In genomic region chr1:186154651-186155050, GRCh38 we compare ENCODE assay signal across 27 cellular contexts.
A peak's percentile ranks its signal among the peaks of the same experiment; 100 is the strongest.
DNase-seq lines count a peak whose midpoint lies in the region; ATAC-seq, FAIRE-seq and TF ChIP-seq lines count a peak whose summit lies in the region.
"Had no signal": no experiment of that assay in that cellular context is flagged by ENCODE, and none has a peak within 500 bp of the region (broad histone marks: within the 10 kb centered on the region; RNA-seq: fewer than 3 reads in every experiment).

No MANE protein-coding gene starts in this region.

- no peak overlapping the region for H2AK5ac ChIP-seq in trophoblast cell (ENCODE audit: low read length)

- H3K27ac Mint-ChIP-seq in Calu3 (ENCODE audit: unreplicated experiment) = no peak overlapping the region
- H3K27ac Mint-ChIP-seq: CD4-positive, alpha-beta T cell; T-cell had no signal

- no peaks in the 10 kb centered on the region for H3K27me3 ChIP-seq in trophoblast cell (ENCODE audit: insufficient read depth, low read length)
- H3K27me3 ChIP-seq: BLaER1, Peyer's patch had no signal

- no peaks in the 10 kb centered on the region for H3K36me3 Mint-ChIP-seq in Calu3 (ENCODE audit: insufficient read depth, unreplicated experiment)
- H3K36me3 Mint-ChIP-seq: T-cell had no signal

- no peaks in the 10 kb centered on the region for H3K9me3 Mint-ChIP-seq in Calu3 (ENCODE audit: low read depth, unreplicated experiment)
- H3K9me3 Mint-ChIP-seq: CD4-positive, alpha-beta T cell; T-cell had no signal

- no peak overlapping the region for H3K18ac ChIP-seq in trophoblast cell (ENCODE audit: low read length)

- no peak overlapping the region for H3K14ac ChIP-seq in trophoblast cell (ENCODE audit: low read length)

- H2BK5ac ChIP-seq in trophoblast cell (ENCODE audit: low read depth, low read length, poor library complexity) = no peak overlapping the region

- H3K4me1 Mint-ChIP-seq in Calu3 (ENCODE audit: low read depth, unreplicated experiment) = peaks cover 12% of the 10 kb centered on the region
- H3K4me1 Mint-ChIP-seq: T-cell had no signal

- H3K79me1 ChIP-seq in trophoblast cell (ENCODE audit: low read length) = peaks cover 2% of the 10 kb centered on the region

- H3K4me1 ChIP-seq in trophoblast cell (ENCODE audit: control insufficient read depth in 1 of 2, insufficient read depth in 2 of 2, low read length in 2 of 2) = peaks cover 0 to 2% of the 10 kb centered on the region in 2 experiments
- H3K4me1 ChIP-seq: BLaER1, Peyer's patch had no signal

- no peaks in the 10 kb centered on the region for H3K36me3 ChIP-seq in trophoblast cell (ENCODE audit: control insufficient read depth in 1 of 2, insufficient read depth in 2 of 2, low read length in 2 of 2)
- H3K36me3 ChIP-seq: BLaER1, Peyer's patch had no signal

- H3K4me3 Mint-ChIP-seq in Calu3 (ENCODE audit: low read depth, unreplicated experiment) = no peak overlapping the region
- H3K4me3 Mint-ChIP-seq: CD4-positive, alpha-beta T cell; T-cell had no signal

- no CpG with 5 or more reads among the region's 1 CpG for WGBS in trophoblast cell (ENCODE audit: extremely low coverage, insufficient coverage, insufficient read length)

- no peak overlapping the region for H3K4ac ChIP-seq in trophoblast cell (ENCODE audit: low read depth, low read length)

- H3K9me3 ChIP-seq in trophoblast cell (ENCODE audit: insufficient read depth, low read depth, low read length) = no peaks in the 10 kb centered on the region
- H3K9me3 ChIP-seq: BLaER1, Peyer's patch had no signal

- H3K4me3 ChIP-seq in trophoblast cell (ENCODE audit: low read depth, low read length) = no peak overlapping the region
- H3K4me3 ChIP-seq: BLaER1, Peyer's patch had no signal

- no peak for TF ChIP-seq CTCF in D721Med (IDR thresholded peaks at IDR 0.05; ENCODE audit: insufficient read depth, missing control alignments)
- no peak for TF ChIP-seq CTCF in Calu3 (IDR thresholded peaks at IDR 0.05; ENCODE audit: unreplicated experiment)

- H4K12ac ChIP-seq in trophoblast cell (ENCODE audit: low read depth, low read length) = no peak overlapping the region

- peak overlapping the region; percentile 33 for H3K27ac ChIP-seq in trophoblast cell (ENCODE audit: low read depth, low read length)
- H3K27ac ChIP-seq: BLaER1, Peyer's patch had no signal

- CTCF ChIA-PET in Calu3 (lab: Charles Lee) = interaction anchor here (1.7 kb wide), 1 partner anchor 11 kb away, joined by 4 read pairs; no protein-coding TSS in a partner anchor

- H3K23ac ChIP-seq in trophoblast cell (ENCODE audit: low read length) = no peak overlapping the region

- H4K8ac ChIP-seq in trophoblast cell (ENCODE audit: low read depth, low read length) = no peak overlapping the region

- H3K27me3 Mint-ChIP-seq in Calu3 (ENCODE audit: unreplicated experiment) = no peaks in the 10 kb centered on the region

- DNase-seq in D721Med (ENCODE audit: insufficient read length, low spot score) = no peak
- DNase-seq in RPMI7951 (ENCODE audit: low read depth) = peak; percentile 1
- DNase-seq in trophoblast cell = peak; percentile 4 to 78
- no peak for DNase-seq in LoVo (ENCODE audit: low spot score)
- no peak for DNase-seq in activated CD4-positive, CD25-positive, alpha-beta regulatory T cell treated with anti-CD3 and anti-CD28 coated beads, Interleukin-2, amount 50 U/mL, for 72 hours
- DNase-seq in Calu3 = no peak
- DNase-seq: CD4-positive, alpha-beta T cell; COR-L47; DND-41; MM.1S; NCI-H1048; NCI-H1417 treated with DMSO at 0.1 percent for 48 hours; NCI-H187 treated with DMSO at 0.1 percent for 48 hours; NCI-H2107; NCI-H2227 treated with DMSO at 0.1 percent for 48 hours; NCI-H510A treated with DMSO at 0.1 percent for 48 hours; NCI-H774; Peyer's patch; T-cell had no signal

- FAIRE-seq in D721Med (lab: Jason Lieb, UNC) (peak; percentile 46), TTC549 (lab: Jason Lieb, UNC) (peak; percentile 66)
- FAIRE-seq: A204.1, G401.6, GM18507, H1 had no signal

- no peak overlapping the region for H2BK120ac ChIP-seq in trophoblast cell (ENCODE audit: insufficient read depth, low read length, poor library complexity)

- no peaks in the 10 kb centered on the region for H3K79me2 ChIP-seq in trophoblast cell (ENCODE audit: control insufficient read depth, insufficient read depth, low read length, poor library complexity)

- H2AFZ ChIP-seq in trophoblast cell (ENCODE audit: insufficient read depth, low read length, poor library complexity) = no peak overlapping the region

- intact Hi-C loops in Calu3 (cut with micrococcal nuclease; ENCODE audit: unreplicated experiment) = loop anchor here (1.0 kb wide), 2 partner anchors 58 to 341 kb away; no protein-coding TSS in a partner anchor

- H4K91ac ChIP-seq in trophoblast cell (ENCODE audit: low read depth, low read length) = no peak overlapping the region

- no peak overlapping the region for H3K9ac ChIP-seq in trophoblast cell (ENCODE audit: low read length)
- H3K9ac ChIP-seq: BLaER1 had no signal

- no peak overlapping the region for H3K4me2 ChIP-seq in trophoblast cell (ENCODE audit: low read length)
- H3K4me2 ChIP-seq: BLaER1 had no signal

- H2BK12ac ChIP-seq in trophoblast cell (ENCODE audit: low read length) = no peak overlapping the region

- no TSS peak for BruUV-seq in Calu3 (replicated peaks; lab: Mats Ljungman, UMichigan)

- ATAC-seq in activated CD4-positive, CD25-positive, alpha-beta regulatory T cell treated with anti-CD3 and anti-CD28 coated beads, Interleukin-2, amount 50 U/mL, for 24 hours = no peak
- ATAC-seq: Right ventricle myocardium inferior, T-cell had no signal

Comparison
In these comparisons a context has a peak if more than half of its experiments do, and no peak if none do; other contexts are left out.
1. DNase-seq: peak in RPMI7951 (single experiment) and trophoblast cell (2 of 2); none in D721Med (single experiment), LoVo (single experiment), activated CD4-positive, CD25-positive, alpha-beta regulatory T cell treated with anti-CD3 and anti-CD28 coated beads, Interleukin-2, amount 50 U/mL, for 72 hours (single experiment) and Calu3 (single experiment).